Comparison of ENCODE assay signal across 8 cellular contexts in the genomic region with DNA sequence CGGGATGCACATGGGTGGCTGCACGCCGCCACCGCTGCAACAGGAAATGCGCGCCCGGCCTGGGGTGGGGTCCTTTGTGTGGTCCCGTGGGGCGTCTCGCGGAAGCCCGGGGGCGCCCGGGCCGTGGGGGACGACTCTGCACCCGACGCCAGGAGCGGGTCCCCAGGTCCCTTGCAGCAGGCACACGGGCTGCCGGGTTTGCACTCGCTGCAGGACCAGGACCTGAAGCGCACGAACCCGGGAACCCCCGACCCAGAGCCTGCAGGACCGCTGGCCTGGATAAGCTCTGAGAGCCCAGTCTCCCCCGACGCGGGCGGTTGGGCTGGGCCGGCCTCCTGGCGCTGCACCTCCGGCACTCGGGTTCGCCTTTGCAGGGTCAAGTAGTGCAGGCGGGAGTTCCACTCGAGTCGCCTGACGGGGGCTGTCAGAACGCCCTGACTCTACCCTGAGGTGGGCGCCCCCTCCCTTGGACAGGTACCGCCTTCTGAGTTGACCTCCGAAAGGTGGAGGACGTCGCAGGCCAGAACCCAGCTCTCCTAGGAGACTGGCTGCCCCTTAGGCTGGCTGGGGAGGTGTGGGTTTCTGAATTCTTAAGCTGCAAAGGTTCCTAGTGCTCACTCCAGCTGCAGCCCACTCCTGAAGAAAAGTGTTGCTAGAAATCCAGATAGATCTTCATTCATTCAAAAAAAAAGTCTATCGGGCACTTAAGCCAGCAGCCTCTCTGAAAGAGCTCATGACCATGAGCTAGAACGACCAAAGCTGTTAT.
A peak's percentile ranks its signal among the peaks of the same experiment; 100 is the strongest.
DNase-seq lines count a peak whose midpoint lies in the region; ATAC-seq, FAIRE-seq and TF ChIP-seq lines count a peak whose summit lies in the region.

No MANE protein-coding gene starts in this region.

- peak overlapping the region; percentile 24 for H2AFZ ChIP-seq in keratinocyte (ENCODE audit: control insufficient read depth, low read length)

- H3K4me2 ChIP-seq in keratinocyte (ENCODE audit: control insufficient read depth, extremely low read depth, insufficient read depth, low read depth, low read length): peak overlapping the region; percentile 71

- H3K9me3 Mint-ChIP-seq in stimulated activated naive CD8-positive, alpha-beta T cell treated with anti-CD3 and anti-CD28 coated beads, Interleukin-15, amount 100 ng/mL, for 72 hours: no peaks in the 10 kb centered on the region

- no peak overlapping the region for H3K27ac Mint-ChIP-seq in stimulated activated naive CD8-positive, alpha-beta T cell treated with anti-CD3 and anti-CD28 coated beads, Interleukin-15, amount 100 ng/mL, for 72 hours

- H3K79me2 ChIP-seq in keratinocyte (ENCODE audit: control insufficient read depth, insufficient read depth, low read length): peaks cover 29% of the 10 kb centered on the region

- H3K9ac ChIP-seq in keratinocyte (ENCODE audit: control insufficient read depth, extremely low read depth, insufficient read depth, low read length): no peak overlapping the region

- no peak for FAIRE-seq in keratinocyte (lab: Jason Lieb, UNC)

- H3K9me3 ChIP-seq in ascending aorta: no peaks in the 10 kb centered on the region
- H3K9me3 ChIP-seq in keratinocyte (ENCODE audit: control insufficient read depth, low read depth, low read length): no peaks in the 10 kb centered on the region

- H3K36me3 ChIP-seq in ascending aorta: no peaks in the 10 kb centered on the region
- no peaks in the 10 kb centered on the region for H3K36me3 ChIP-seq in keratinocyte (ENCODE audit: control insufficient read depth in 2 of 2, extremely low read depth in 1 of 2, insufficient read depth in 2 of 2, low read length in 2 of 2)

- H3K4me3 ChIP-seq in HL-60 (replicated peaks; ENCODE audit: insufficient read depth, low read length) (peak overlapping the region; percentile 63), ascending aorta (peak overlapping the region; percentile 63 to 97), keratinocyte (ENCODE audit: control insufficient read depth in 2 of 3, extremely low read depth in 1 of 3, insufficient read depth in 2 of 3, low read depth in 1 of 3, low read length in 3 of 3) (peak overlapping the region; percentile 34 to 48 (median 41))

- H3K9me1 ChIP-seq in keratinocyte (ENCODE audit: control insufficient read depth, extremely low read depth, insufficient read depth, low read length): no peaks in the 10 kb centered on the region

- no peaks in the 10 kb centered on the region for H4K20me1 ChIP-seq in keratinocyte (ENCODE audit: control insufficient read depth, extremely low read depth, insufficient read depth, low read length)

- H3K27ac ChIP-seq in HL-60 (replicated peaks) (peak overlapping the region; percentile 30; the same call in 1 of the 2 replicates), ascending aorta (peak overlapping the region; percentile 42 to 61), keratinocyte (ENCODE audit: control insufficient read depth, insufficient read depth, low read length) (no peak overlapping the region)

- H3K4me3 Mint-ChIP-seq in stimulated activated naive CD8-positive, alpha-beta T cell treated with anti-CD3 and anti-CD28 coated beads, Interleukin-15, amount 100 ng/mL, for 72 hours: peak overlapping the region; percentile 42 to 59

- H3K27me3 Mint-ChIP-seq in stimulated activated naive CD8-positive, alpha-beta T cell treated with anti-CD3 and anti-CD28 coated beads, Interleukin-15, amount 100 ng/mL, for 72 hours: no peaks in the 10 kb centered on the region

- H3K4me1 ChIP-seq in ascending aorta (peaks cover 0 to 5% of the 10 kb centered on the region in 2 donors), keratinocyte (ENCODE audit: control insufficient read depth, extremely low read depth, insufficient read depth, low read length) (peaks cover 8% of the 10 kb centered on the region)

- ATAC-seq in stimulated activated naive CD8-positive, alpha-beta T cell treated with anti-CD3 and anti-CD28 coated beads, Interleukin-15, amount 100 ng/mL, for 72 hours: no peak

- intact Hi-C loops in ascending aorta (cut with DNase I): loop anchor here (1.0 to 2.0 kb wide), 4 partner anchors 67 to 158 kb away; a partner anchor contains a TSS

- dilution Hi-C loops in keratinocyte (cut with MboI; ENCODE audit: extremely low pct_ligation_motif_present, low sequenced_read_pairs): no loop called here

- H3K27me3 ChIP-seq in HL-60 (ENCODE audit: insufficient read depth, poor library complexity, severe bottlenecking): no peaks in the 10 kb centered on the region
- no peaks in the 10 kb centered on the region for H3K27me3 ChIP-seq in ascending aorta
- H3K27me3 ChIP-seq in keratinocyte (ENCODE audit: control insufficient read depth, extremely low read depth, insufficient read depth, low read length): no peaks in the 10 kb centered on the region

- peak; percentile 7 for DNase-seq in activated gamma-delta T cell treated with anti-CD3 and anti-CD28 coated beads, Interleukin-2, amount 50 U/mL, for 16 hours (ENCODE audit: low read depth)
- DNase-seq in activated gamma-delta T cell treated with Interleukin-2 at 50 U/mL for 16 hours (no peak), HL-60 (ENCODE audit: low read depth in 1 of 2, low spot score in 1 of 2) (no peak), ascending aorta (ENCODE audit: low spot score in 2 of 2) (no peak), keratinocyte (ENCODE audit: low read depth, low spot score) (no peak), T-helper 9 cell (no peak), GM10266 (ENCODE audit: extremely low spot score) (no peak)
- no peak for DNase-seq in stimulated activated naive CD8-positive, alpha-beta T cell treated with anti-CD3 and anti-CD28 coated beads, Interleukin-15, amount 100 ng/mL, for 72 hours

- peaks cover 39% of the 10 kb centered on the region for H3K4me1 Mint-ChIP-seq in stimulated activated naive CD8-positive, alpha-beta T cell treated with anti-CD3 and anti-CD28 coated beads, Interleukin-15, amount 100 ng/mL, for 72 hours

- TF ChIP-seq CTCF in HL-60 (IDR thresholded peaks at IDR 0.05; ENCODE audit: insufficient read depth, low read length): no peak
- TF ChIP-seq CTCF in ascending aorta (IDR thresholded peaks at IDR 0.05): no peak
- TF ChIP-seq CTCF in keratinocyte (optimal IDR thresholded peaks at IDR 0.05 in 1 of 3, IDR thresholded peaks at IDR 0.05 in 1 of 3, conservative IDR thresholded peaks at IDR 0.05 in 1 of 3; ENCODE audit: extremely low read depth in 1 of 3, insufficient read depth in 2 of 3, low read length in 3 of 3): no peak
- TF ChIP-seq CTCF in GM10266 (IDR thresholded peaks at IDR 0.05; ENCODE audit: control insufficient read depth, insufficient read depth, low read depth, missing control alignments): no peak
